Comparison of ENCODE assay signal across 8 cellular contexts in genomic region chr18:11872479-11873136, GRCh38. TPM values are rescaled to one million over a fixed set of nuclear protein-coding genes. Genes with fewer than 3 reads are reported as not detected.
DNase-seq lines count a peak whose midpoint lies in the region; ATAC-seq, FAIRE-seq and TF ChIP-seq lines count a peak whose summit lies in the region.

No MANE protein-coding gene starts in this region.

- POLR2A ChIA-PET in OCI-LY7 (lab: Charles Lee) = no interaction called here

- no peaks in the 10 kb centered on the region for H4K20me1 ChIP-seq in OCI-LY7 (ENCODE audit: insufficient read depth, low read length)

- no peak overlapping the region for H3K4me2 ChIP-seq in OCI-LY7 (ENCODE audit: low read length)

- H2AFZ ChIP-seq in OCI-LY7 (ENCODE audit: low read length) = no peak overlapping the region

- peak; percentile 68 for FAIRE-seq in GM12892 (lab: Jason Lieb, UNC)

- H3K9me2 ChIP-seq in OCI-LY7 (ENCODE audit: insufficient read depth, low read length) = no peaks in the 10 kb centered on the region

- H3K79me2 ChIP-seq in OCI-LY7 (ENCODE audit: insufficient read depth, low read depth, low read length) = no peaks in the 10 kb centered on the region

- TF ChIP-seq CTCF in OCI-LY7 (conservative IDR thresholded peaks at IDR 0.05; ENCODE audit: low read length) = peak; percentile 74
- TF ChIP-seq CTCF in fibroblast of mammary gland (conservative IDR thresholded peaks at IDR 0.05; ENCODE audit: control insufficient read depth, insufficient read depth, low read depth, low read length) = peak; percentile 49

- CTCF ChIA-PET in OCI-LY7 (lab: Charles Lee; ENCODE audit: unreplicated experiment) = no interaction called here

- H3K27ac ChIP-seq in OCI-LY7 (ENCODE audit: low read depth, low read length, poor library complexity, severe bottlenecking) = no peak overlapping the region

- DNase-seq in AG08396 (ENCODE audit: low spot score) = peak; percentile 61
- no peak for DNase-seq in GM12892 (ENCODE audit: insufficient read length)
- peak; percentile 64 for DNase-seq in OCI-LY7 (ENCODE audit: low spot score)
- DNase-seq in fibroblast of mammary gland (ENCODE audit: low read depth) = no peak
- peak; percentile 26 for DNase-seq in stromal cell of bone marrow (ENCODE audit: low read depth)
- DNase-seq in central memory CD4-positive, alpha-beta T cell = no peak
- no peak for DNase-seq in activated CD4-positive, alpha-beta T cell treated with anti-CD3 and anti-CD28 coated beads, Interleukin-2, amount 50 U/mL, for 1 hour

- no peaks in the 10 kb centered on the region for H3K9me3 ChIP-seq in OCI-LY7 (ENCODE audit: low read length)

- intact Hi-C loops in OCI-LY7 (cut with micrococcal nuclease; ENCODE audit: unreplicated experiment) = loop anchor here (2.0 kb wide), 1 partner anchor 140 kb away; no protein-coding TSS in a partner anchor

- H3K4me3 ChIP-seq in OCI-LY7 (ENCODE audit: low read depth, low read length, poor library complexity, severe bottlenecking) (no peak overlapping the region), fibroblast of mammary gland (ENCODE audit: control insufficient read depth, low read depth, low read length) (no peak overlapping the region)

- peaks cover 17% of the 10 kb centered on the region for H3K4me1 ChIP-seq in OCI-LY7 (ENCODE audit: insufficient read depth, low read length, poor library complexity, severe bottlenecking)

- no peaks in the 10 kb centered on the region for H3K36me3 ChIP-seq in OCI-LY7 (ENCODE audit: insufficient read depth, low read length)

- no peak for ATAC-seq in HG02970 (IDR thresholded peaks at IDR 0.05; ENCODE audit: low FRiP score, unreplicated experiment)

- no peak for TF ChIP-seq POLR2A in GM12892 (IDR thresholded peaks at IDR 0.05; ENCODE audit: low read depth, low read length)

- no TSS peak for BruUV-seq in OCI-LY7 (replicated peaks; lab: Mats Ljungman, UMichigan)

RNA-seq across cellular contexts. Expression of gene CHMP1B, which starts 21.4 kb away (rescaled TPM):
- 15.8 TPM for polyA plus RNA-seq in GM12892 (2012; ENCODE audit: missing spikeins)
- total RNA-seq in OCI-LY7 (2014; rRNA removed; shearing (Covaris generic)) = 29.3 and 31.5 TPM in 2 replicates
- 24.2 and 28.6 TPM in 2 replicates for total RNA-seq in OCI-LY7 (2022)

RNA-seq across cellular contexts. Expression of gene MPPE1, which starts 35.5 kb away (rescaled TPM):
- polyA plus RNA-seq in GM12892 (2012; ENCODE audit: missing spikeins) = 27.0 TPM
- total RNA-seq in OCI-LY7 (2014; rRNA removed; shearing (Covaris generic)) = 26.5 and 32.5 TPM in 2 replicates
- total RNA-seq in OCI-LY7 (2022) = 40.1 and 53.0 TPM in 2 replicates

Comparison
In these comparisons a context has a peak if more than half of its experiments do, and no peak if none do; other contexts are left out.
1. DNase-seq: peak in AG08396 (single experiment), OCI-LY7 (single experiment) and stromal cell of bone marrow (single experiment); none in GM12892 (single experiment), fibroblast of mammary gland (single experiment), central memory CD4-positive, alpha-beta T cell (single experiment) and activated CD4-positive, alpha-beta T cell treated with anti-CD3 and anti-CD28 coated beads, Interleukin-2, amount 50 U/mL, for 1 hour (single experiment).